Comparison of ENCODE assay signal across 38 cellular contexts in genomic region chr10:106132956-106133355, GRCh38.
"Had no signal": no experiment of that assay in that cellular context is flagged by ENCODE, and none has a peak within 500 bp of the region (broad histone marks: within the 10 kb centered on the region; RNA-seq: fewer than 3 reads in every experiment).

No MANE protein-coding gene starts in this region.

- H3K36me3 Mint-ChIP-seq: activated naive CD4-positive, alpha-beta T cell treated with anti-CD3 and anti-CD28 coated beads, Interleukin-2, amount 10 ng/mL, durations not matched to agents 7 days and 5 days; activated naive CD4-positive, alpha-beta T cell treated with anti-CD3 and anti-CD28 coated beads, Interleukin-2, amount 50 U/mL, for 24 hours; activated naive CD4-positive, alpha-beta T cell treated with anti-CD3 and anti-CD28 coated beads, Interleukin-2, amount 50 U/mL, for 72 hours; activated naive CD8-positive, alpha-beta T cell; activated naive CD8-positive, alpha-beta T cell treated with anti-CD3 and anti-CD28 coated beads for 36 hours; activated naive CD8-positive, alpha-beta T cell treated with anti-CD3 and anti-CD28 coated beads, Interleukin-2, amount 10 ng/mL, durations not matched to agents 7 days and 5 days; brain had no signal

- H3K9me3 ChIP-seq: adrenal gland, ascending aorta, body of pancreas, breast epithelium had no signal

- H3K27ac ChIP-seq: adrenal gland, ascending aorta, body of pancreas, brain microvascular endothelial cell, breast epithelium, cardiac muscle cell had no signal

- H3K4me1 Mint-ChIP-seq: activated naive CD4-positive, alpha-beta T cell treated with anti-CD3 and anti-CD28 coated beads, Interleukin-2, amount 10 ng/mL, durations not matched to agents 7 days and 5 days; activated naive CD4-positive, alpha-beta T cell treated with anti-CD3 and anti-CD28 coated beads, Interleukin-2, amount 50 U/mL, for 24 hours; activated naive CD8-positive, alpha-beta T cell treated with anti-CD3 and anti-CD28 coated beads for 36 hours; activated naive CD8-positive, alpha-beta T cell treated with anti-CD3 and anti-CD28 coated beads, Interleukin-2, amount 10 ng/mL, durations not matched to agents 7 days and 5 days; activated naive CD8-positive, alpha-beta T cell treated with anti-CD3 and anti-CD28 coated beads, Interleukin-2, amount 50 U/mL, for 24 hours; activated T-helper 17 cell treated with anti-CD3 and anti-CD28 coated beads, Interleukin-2, amount 50 U/mL, for 72 hours; brain; central memory CD8-positive, alpha-beta T cell had no signal

- H3K27ac Mint-ChIP-seq: activated naive CD4-positive, alpha-beta T cell treated with anti-CD3 and anti-CD28 coated beads for 36 hours; activated naive CD4-positive, alpha-beta T cell treated with anti-CD3 and anti-CD28 coated beads, Interleukin-2, amount 10 ng/mL, durations not matched to agents 7 days and 5 days; activated naive CD4-positive, alpha-beta T cell treated with anti-CD3 and anti-CD28 coated beads, Interleukin-2, amount 50 U/mL, for 24 hours; activated naive CD4-positive, alpha-beta T cell treated with anti-CD3 and anti-CD28 coated beads, Interleukin-2, amount 50 U/mL, for 72 hours; activated naive CD8-positive, alpha-beta T cell; activated naive CD8-positive, alpha-beta T cell treated with anti-CD3 and anti-CD28 coated beads for 36 hours; activated naive CD8-positive, alpha-beta T cell treated with anti-CD3 and anti-CD28 coated beads, Interleukin-2, amount 10 ng/mL, durations not matched to agents 7 days and 5 days; activated naive CD8-positive, alpha-beta T cell treated with anti-CD3 and anti-CD28 coated beads, Interleukin-2, amount 50 U/mL, for 24 hours; activated T-cell treated with anti-CD3 and anti-CD28 coated beads, Interleukin-2, amount 50 U/mL, for 24 hours; activated T-cell treated with anti-CD3 and anti-CD28 coated beads, Interleukin-2, amount 50 U/mL, for 72 hours; activated T-helper 1 cell treated with anti-CD3 and anti-CD28 coated beads, Interleukin-12 subunit alpha, Interleukin-12 subunit beta, Interleukin-2, Interleukin-4 antibody, amounts not matched to agents 30 ng/mL and 10 ng/mL and 1 ng/mL, durations not matched to agents 14 hours and 24 hours and 36 hours; activated T-helper 17 cell treated with anti-CD3 and anti-CD28 coated beads, Interleukin-2, amount 50 U/mL, for 72 hours; activated T-helper 2 cell treated with anti-CD3 and anti-CD28 coated beads, Interferon-gamma antibody, Interleukin-2, Interleukin-4, amounts not matched to agents 10 μg/mL and 5 μg/mL and 100 μg/mL, durations not matched to agents 14 hours and 24 hours and 36 hours; brain had no signal

- H3K27me3 Mint-ChIP-seq: activated naive CD4-positive, alpha-beta T cell treated with anti-CD3 and anti-CD28 coated beads, Interleukin-2, amount 10 ng/mL, durations not matched to agents 7 days and 5 days; activated naive CD4-positive, alpha-beta T cell treated with anti-CD3 and anti-CD28 coated beads, Interleukin-2, amount 50 U/mL, for 24 hours; activated naive CD8-positive, alpha-beta T cell; activated naive CD8-positive, alpha-beta T cell treated with anti-CD3 and anti-CD28 coated beads for 36 hours; activated naive CD8-positive, alpha-beta T cell treated with anti-CD3 and anti-CD28 coated beads, Interleukin-2, amount 10 ng/mL, durations not matched to agents 7 days and 5 days; activated naive CD8-positive, alpha-beta T cell treated with anti-CD3 and anti-CD28 coated beads, Interleukin-2, amount 50 U/mL, for 24 hours; activated T-cell treated with anti-CD3 and anti-CD28 coated beads, Interleukin-2, amount 50 U/mL, for 24 hours; activated T-helper 17 cell treated with anti-CD3 and anti-CD28 coated beads, Interleukin-2, amount 50 U/mL, for 72 hours; brain; central memory CD8-positive, alpha-beta T cell had no signal

- ATAC-seq: activated naive CD4-positive, alpha-beta T cell treated with anti-CD3 and anti-CD28 coated beads, Interleukin-2, amount 50 U/mL, for 72 hours; activated naive CD8-positive, alpha-beta T cell treated with anti-CD3 and anti-CD28 coated beads, Interleukin-2, amount 50 U/mL, for 24 hours; activated T-cell treated with anti-CD3 and anti-CD28 coated beads, Interleukin-2, amount 50 U/mL, for 4 hours; activated T-cell treated with anti-CD3 and anti-CD28 coated beads, Interleukin-2, amount 50 U/mL, for 72 hours; activated T-helper 17 cell treated with anti-CD3 and anti-CD28 coated beads, Interleukin-2, amount 50 U/mL, for 72 hours; body of pancreas had no signal

- DNase-seq: activated effector memory CD4-positive, alpha-beta T cell treated with anti-CD3 and anti-CD28 coated beads, Interleukin-2, amount 50 U/mL, for 16 hours; activated effector memory CD4-positive, alpha-beta T cell treated with Interleukin-2 at 50 U/mL for 16 hours; activated gamma-delta T cell; activated gamma-delta T cell treated with Interleukin-2 at 50 U/mL for 16 hours; activated naive CD4-positive, alpha-beta T cell; activated naive CD4-positive, alpha-beta T cell treated with anti-CD3 and anti-CD28 coated beads for 36 hours; activated naive CD4-positive, alpha-beta T cell treated with anti-CD3 and anti-CD28 coated beads, Interleukin-2, amount 10 ng/mL, durations not matched to agents 7 days and 5 days; activated naive CD4-positive, alpha-beta T cell treated with anti-CD3 and anti-CD28 coated beads, Interleukin-2, amount 50 U/mL, for 16 hours; activated naive CD4-positive, alpha-beta T cell treated with Interleukin-2 at 50 U/mL for 16 hours; activated naive CD8-positive, alpha-beta T cell treated with anti-CD3 and anti-CD28 coated beads for 36 hours; activated naive CD8-positive, alpha-beta T cell treated with anti-CD3 and anti-CD28 coated beads, Interleukin-2, amount 10 ng/mL, durations not matched to agents 7 days and 5 days; activated naive CD8-positive, alpha-beta T cell treated with anti-CD3 and anti-CD28 coated beads, Interleukin-2, amount 50 U/mL, for 24 hours; activated T-cell treated with anti-CD3 and anti-CD28 coated beads, Interleukin-2, amount 50 U/mL, for 1 hour; activated T-cell treated with anti-CD3 and anti-CD28 coated beads, Interleukin-2, amount 50 U/mL, for 24 hours; activated T-cell treated with anti-CD3 and anti-CD28 coated beads, Interleukin-2, amount 50 U/mL, for 4 hours; activated T-cell treated with anti-CD3 and anti-CD28 coated beads, Interleukin-2, amount 50 U/mL, for 48 hours; activated T-cell treated with anti-CD3 and anti-CD28 coated beads, Interleukin-2, amount 50 U/mL, for 72 hours; adrenal gland; amniotic stem cell; amygdala; anterior cingulate cortex; aorta; body of pancreas; brain microvascular endothelial cell; caudate nucleus; central memory CD4-positive, alpha-beta T cell; cerebellar nuclear complex had no signal

- H3K36me3 ChIP-seq: adrenal gland, ascending aorta, brain microvascular endothelial cell, breast epithelium, cardiac muscle cell had no signal

- H3K4me1 ChIP-seq: adrenal gland, ascending aorta, body of pancreas, breast epithelium had no signal

- H3K27me3 ChIP-seq: adrenal gland, ascending aorta, body of pancreas, brain microvascular endothelial cell, breast epithelium, cardiac muscle cell had no signal

- H3K4me3 Mint-ChIP-seq: activated naive CD4-positive, alpha-beta T cell treated with anti-CD3 and anti-CD28 coated beads for 36 hours; activated naive CD4-positive, alpha-beta T cell treated with anti-CD3 and anti-CD28 coated beads, Interleukin-2, amount 10 ng/mL, durations not matched to agents 7 days and 5 days; activated naive CD4-positive, alpha-beta T cell treated with anti-CD3 and anti-CD28 coated beads, Interleukin-2, amount 50 U/mL, for 24 hours; activated naive CD8-positive, alpha-beta T cell; activated naive CD8-positive, alpha-beta T cell treated with anti-CD3 and anti-CD28 coated beads for 36 hours; activated naive CD8-positive, alpha-beta T cell treated with anti-CD3 and anti-CD28 coated beads, Interleukin-2, amount 10 ng/mL, durations not matched to agents 7 days and 5 days; activated naive CD8-positive, alpha-beta T cell treated with anti-CD3 and anti-CD28 coated beads, Interleukin-2, amount 50 U/mL, for 24 hours; activated T-cell treated with anti-CD3 and anti-CD28 coated beads, Interleukin-2, amount 50 U/mL, for 24 hours; activated T-cell treated with anti-CD3 and anti-CD28 coated beads, Interleukin-2, amount 50 U/mL, for 4 hours; activated T-cell treated with anti-CD3 and anti-CD28 coated beads, Interleukin-2, amount 50 U/mL, for 72 hours; activated T-helper 1 cell treated with anti-CD3 and anti-CD28 coated beads, Interleukin-12 subunit alpha, Interleukin-12 subunit beta, Interleukin-2, Interleukin-4 antibody, amounts not matched to agents 30 ng/mL and 10 ng/mL and 1 ng/mL, durations not matched to agents 14 hours and 24 hours and 36 hours; activated T-helper 17 cell treated with anti-CD3 and anti-CD28 coated beads, Interleukin-2, amount 50 U/mL, for 72 hours; brain; central memory CD8-positive, alpha-beta T cell had no signal

- H3K9me3 Mint-ChIP-seq: activated naive CD4-positive, alpha-beta T cell treated with anti-CD3 and anti-CD28 coated beads for 36 hours; activated naive CD4-positive, alpha-beta T cell treated with anti-CD3 and anti-CD28 coated beads, Interleukin-2, amount 10 ng/mL, durations not matched to agents 7 days and 5 days; activated naive CD4-positive, alpha-beta T cell treated with anti-CD3 and anti-CD28 coated beads, Interleukin-2, amount 50 U/mL, for 24 hours; activated T-cell treated with anti-CD3 and anti-CD28 coated beads, Interleukin-2, amount 50 U/mL, for 4 hours; activated T-helper 1 cell treated with anti-CD3 and anti-CD28 coated beads, Interleukin-12 subunit alpha, Interleukin-12 subunit beta, Interleukin-2, Interleukin-4 antibody, amounts not matched to agents 30 ng/mL and 10 ng/mL and 1 ng/mL, durations not matched to agents 14 hours and 24 hours and 36 hours; activated T-helper 2 cell treated with anti-CD3 and anti-CD28 coated beads, Interferon-gamma antibody, Interleukin-2, Interleukin-4, amounts not matched to agents 10 μg/mL and 5 μg/mL and 100 μg/mL, durations not matched to agents 14 hours and 24 hours and 36 hours; brain had no signal

- H3K4me3 ChIP-seq: adrenal gland, ascending aorta, body of pancreas, breast epithelium, cardiac muscle cell had no signal
